Comparison of ENCODE assay signal across 1 cellular context in genomic region chr9:19812194-19812593, GRCh38.
TF ChIP-seq lines count a peak whose summit lies in the region.

No MANE protein-coding gene starts in this region.

TF ChIP-seq in SK-N-SH, 30 proteins besides CTCF, POLR2A, EP300 and RAD21 (continued from another document):
- TF ChIP-seq ZBTB33 (IDR thresholded peaks at IDR 0.05; ENCODE audit: borderline replicate concordance, low read depth) (no peak), USF1 (IDR thresholded peaks at IDR 0.05; ENCODE audit: borderline replicate concordance, low read depth) (no peak), FOSL2 (IDR thresholded peaks at IDR 0.05; ENCODE audit: borderline replicate concordance, low read depth) (no peak), GABPA (IDR thresholded peaks at IDR 0.05; ENCODE audit: low read depth) (no peak), FOXM1 (IDR thresholded peaks at IDR 0.05; ENCODE audit: low read depth) (no peak), ELF1 (IDR thresholded peaks at IDR 0.05) (no peak), YY1 (IDR thresholded peaks at IDR 0.05; ENCODE audit: low read depth) (no peak), FOXJ3 (CRISPR knock-in tag; IDR thresholded peaks at IDR 0.05) (no peak), REST (IDR thresholded peaks at IDR 0.05; ENCODE audit: low read depth, low read length) (no peak), GATA2 (CRISPR knock-in tag; IDR thresholded peaks at IDR 0.05) (no peak), RFX5 (IDR thresholded peaks at IDR 0.05; ENCODE audit: low read length) (no peak), TEAD4 (IDR thresholded peaks at IDR 0.05; ENCODE audit: borderline replicate concordance, insufficient read depth) (no peak)
